9 cellular contexts compared by ENCODE assay signal in the genomic region with DNA sequence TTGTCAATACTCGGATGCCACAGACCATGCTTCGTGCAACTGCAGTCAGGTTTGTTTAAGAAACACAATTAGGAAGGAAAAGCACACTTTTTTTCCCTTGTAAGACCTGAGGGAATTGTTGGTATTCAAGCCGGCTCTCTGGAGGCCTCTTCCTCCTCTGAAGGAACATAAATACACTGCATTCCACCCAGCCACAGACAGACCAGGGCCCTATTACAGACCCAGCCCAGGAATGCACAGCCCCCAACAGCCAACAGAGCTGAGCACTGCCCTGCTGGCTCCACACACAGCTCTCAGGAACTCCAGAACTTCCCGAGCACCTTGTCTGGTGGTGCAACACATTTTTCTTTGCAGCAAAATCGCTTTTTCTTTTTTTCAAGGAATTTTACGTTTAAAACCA.
DNase-seq lines count a peak whose midpoint lies in the region; TF ChIP-seq lines count a peak whose summit lies in the region.
"Had no signal": no experiment of that assay in that cellular context is flagged by ENCODE, and none has a peak within 500 bp of the region (broad histone marks: within the 10 kb centered on the region; RNA-seq: fewer than 3 reads in every experiment).

No MANE protein-coding gene starts in this region.

- TF ChIP-seq POLR2A in transverse colon (IDR thresholded peaks at IDR 0.05) = no peak

- no peak overlapping the region for H3K4me3 ChIP-seq in transverse colon
- H3K4me3 ChIP-seq in effector memory CD4-positive, alpha-beta T cell (ENCODE audit: insufficient read depth, low read depth, low read length, poor library complexity, severe bottlenecking) = no peak overlapping the region

- no peak for TF ChIP-seq CTCF in transverse colon (IDR thresholded peaks at IDR 0.05)

- peak overlapping the region in 3 of 4 donors; percentile 57 to 59 (median 59) for H3K27ac ChIP-seq in transverse colon
- no peak overlapping the region for H3K27ac ChIP-seq in effector memory CD4-positive, alpha-beta T cell (ENCODE audit: insufficient read depth, low read length, poor library complexity, severe bottlenecking)

- 78 to 93% methylated on average over 3 to 6 of the region's 6 CpGs for WGBS in transverse colon (ENCODE audit: low coverage in 1 of 2), 2 donors

- no peak for TF ChIP-seq EP300 in transverse colon (IDR thresholded peaks at IDR 0.05; ENCODE audit: low read depth)

- intact Hi-C loops in transverse colon (cut with DNase I; ENCODE audit: low total_unique reads) = no loop called here

- peaks cover 18 to 48% (median 29%) of the 10 kb centered on the region in 4 donors for H3K4me1 ChIP-seq in transverse colon
- H3K4me1 ChIP-seq in effector memory CD4-positive, alpha-beta T cell (ENCODE audit: control insufficient read depth, insufficient read depth, low read length, poor library complexity, severe bottlenecking) = peaks cover 9% of the 10 kb centered on the region

- in situ Hi-C loops in transverse colon (cut with MboI; ENCODE audit: low pct_ligation_motif_present in 1 of 4, low pct_unique_long_range_greater_than_20kb in 1 of 4, low sequenced_read_pairs in 3 of 4) = loop anchor here in 2 of 4 donors (25.0 kb wide), 2 partner anchors 311 to 561 kb away; no protein-coding TSS in a partner anchor

- no peaks in the 10 kb centered on the region for H3K9me3 ChIP-seq in transverse colon
- H3K9me3 ChIP-seq in effector memory CD4-positive, alpha-beta T cell (ENCODE audit: control insufficient read depth, low read length) = no peaks in the 10 kb centered on the region
- H3K9me3 ChIP-seq: MG63 had no signal

- no peaks in the 10 kb centered on the region for H3K27me3 ChIP-seq in transverse colon
- H3K27me3 ChIP-seq in effector memory CD4-positive, alpha-beta T cell (replicated peaks; ENCODE audit: control insufficient read depth, insufficient read depth, low read length, poor library complexity, severe bottlenecking) = no peaks in the 10 kb centered on the region
- H3K27me3 ChIP-seq: MG63 had no signal

- no peaks in the 10 kb centered on the region for H3K36me3 ChIP-seq in transverse colon
- H3K36me3 ChIP-seq in effector memory CD4-positive, alpha-beta T cell (ENCODE audit: control insufficient read depth, insufficient read depth, low read length) = no peaks in the 10 kb centered on the region
- H3K36me3 ChIP-seq: MG63 had no signal

- DNase-seq in H4 (ENCODE audit: low spot score) (peak; percentile 76), amniotic stem cell (lab: John Stamatoyannopoulos, UW) (peak; percentile 28), iris pigment epithelial cell (ENCODE audit: low read depth) (peak; percentile 95), transverse colon (no peak), hippocampal formation (lab: John Stamatoyannopoulos, UW) (no peak)
- DNase-seq in effector CD4-positive, alpha-beta T cell = no peak
- no peak for DNase-seq in effector memory CD4-positive, alpha-beta T cell
- DNase-seq: MG63, NCI-H526 had no signal

Comparison
In these comparisons a context has a peak if more than half of its experiments do, and no peak if none do; other contexts are left out.
1. DNase-seq: peak in H4 (single experiment), amniotic stem cell (single experiment) and iris pigment epithelial cell (single experiment); none in transverse colon (single experiment), hippocampal formation (0 of 2), effector CD4-positive, alpha-beta T cell (single experiment) and effector memory CD4-positive, alpha-beta T cell (0 of 3).